Comparison of ENCODE assay signal across 34 cellular contexts in the genomic region with DNA sequence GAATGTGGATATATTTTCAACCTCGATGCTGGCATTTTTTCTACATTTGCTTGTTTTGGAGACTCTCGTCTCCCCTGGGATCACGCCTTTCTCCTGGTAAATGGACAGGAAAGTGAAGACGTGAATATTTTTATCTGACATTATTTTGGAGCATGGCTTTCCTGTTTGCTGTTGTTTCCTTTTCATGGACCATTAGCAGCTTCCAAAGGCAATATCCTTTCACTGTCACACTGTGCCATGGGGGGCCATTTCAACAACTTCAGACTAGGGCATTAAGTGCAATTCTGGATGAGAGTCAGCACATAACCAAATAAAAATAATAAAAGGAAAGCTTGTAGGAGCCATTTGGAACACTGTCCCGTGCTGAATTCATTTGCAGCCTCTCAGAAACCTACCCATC.
"Had no signal": no experiment of that assay in that cellular context is flagged by ENCODE, and none has a peak within 500 bp of the region (broad histone marks: within the 10 kb centered on the region; RNA-seq: fewer than 3 reads in every experiment).

No MANE protein-coding gene starts in this region.

- H3K9me3 ChIP-seq: ascending aorta, colonic mucosa, MG63, Peyer's patch, SJSA1 had no signal

- H3K4me3 ChIP-seq: ascending aorta, cardiac muscle cell, colonic mucosa, MG63, Peyer's patch, SJSA1 had no signal

- ATAC-seq: activated CD8-positive, alpha-beta T cell treated with anti-CD3 and anti-CD28 coated beads, Interleukin-2, amount 10 ng/mL, durations not matched to agents 7 days and 5 days; PC-3; SK-N-SH treated with all-trans-retinoic acid at 6 μM for 48 hours had no signal

- H3K36me3 ChIP-seq: ascending aorta, cardiac muscle cell, colonic mucosa, MG63, Peyer's patch, SJSA1, WERI-Rb-1 had no signal

- DNase-seq: activated CD4-positive, alpha-beta T cell treated with anti-CD3 and anti-CD28 coated beads, Interleukin-2, amount 10 ng/mL, durations not matched to agents 7 days and 5 days; activated CD4-positive, alpha-beta T cell treated with anti-CD3 and anti-CD28 coated beads, Interleukin-2, amount 50 U/mL, for 48 hours; activated CD4-positive, CD25-positive, alpha-beta regulatory T cell; activated CD8-positive, alpha-beta T cell treated with anti-CD3 and anti-CD28 coated beads, Interleukin-2, amount 10 ng/mL, durations not matched to agents 7 days and 5 days; activated gamma-delta T cell; activated naive CD4-positive, alpha-beta T cell treated with Interleukin-2 at 50 U/mL for 16 hours; activated naive CD8-positive, alpha-beta T cell treated with anti-CD3 and anti-CD28 coated beads, Interleukin-2, amount 10 ng/mL, durations not matched to agents 7 days and 5 days; activated T-cell treated with anti-CD3 and anti-CD28 coated beads, Interleukin-2, amount 50 U/mL, for 24 hours; amygdala; colonic mucosa; Kasumi-1; KG1; MG63; NCI-H1048; NCI-H1105 treated with DMSO at 0.1 percent for 48 hours; NCI-H146; NCI-H187 treated with DMSO at 0.1 percent for 48 hours; NCI-H2171 treated with DMSO at 0.1 percent for 48 hours; NCI-H2227 treated with DMSO at 0.1 percent for 48 hours; NCI-H524 treated with DMSO at 0.1 percent for 48 hours; NCI-H82; NK-92 treated with Interleukin-12 subunit alpha and Interleukin-12 subunit beta, amount 100 ng/mL, for 24 hours; PC-3; Peyer's patch; RPMI8226; SHP77 treated with DMSO at 0.1 percent for 48 hours; T-helper 1 cell; T-helper 2 cell; T-helper 9 cell; WERI-Rb-1 had no signal

- H3K27ac ChIP-seq: ascending aorta, cardiac muscle cell, colonic mucosa, Peyer's patch, SJSA1, WERI-Rb-1 had no signal
